8 cellular contexts compared by ENCODE assay signal in the genomic region with DNA sequence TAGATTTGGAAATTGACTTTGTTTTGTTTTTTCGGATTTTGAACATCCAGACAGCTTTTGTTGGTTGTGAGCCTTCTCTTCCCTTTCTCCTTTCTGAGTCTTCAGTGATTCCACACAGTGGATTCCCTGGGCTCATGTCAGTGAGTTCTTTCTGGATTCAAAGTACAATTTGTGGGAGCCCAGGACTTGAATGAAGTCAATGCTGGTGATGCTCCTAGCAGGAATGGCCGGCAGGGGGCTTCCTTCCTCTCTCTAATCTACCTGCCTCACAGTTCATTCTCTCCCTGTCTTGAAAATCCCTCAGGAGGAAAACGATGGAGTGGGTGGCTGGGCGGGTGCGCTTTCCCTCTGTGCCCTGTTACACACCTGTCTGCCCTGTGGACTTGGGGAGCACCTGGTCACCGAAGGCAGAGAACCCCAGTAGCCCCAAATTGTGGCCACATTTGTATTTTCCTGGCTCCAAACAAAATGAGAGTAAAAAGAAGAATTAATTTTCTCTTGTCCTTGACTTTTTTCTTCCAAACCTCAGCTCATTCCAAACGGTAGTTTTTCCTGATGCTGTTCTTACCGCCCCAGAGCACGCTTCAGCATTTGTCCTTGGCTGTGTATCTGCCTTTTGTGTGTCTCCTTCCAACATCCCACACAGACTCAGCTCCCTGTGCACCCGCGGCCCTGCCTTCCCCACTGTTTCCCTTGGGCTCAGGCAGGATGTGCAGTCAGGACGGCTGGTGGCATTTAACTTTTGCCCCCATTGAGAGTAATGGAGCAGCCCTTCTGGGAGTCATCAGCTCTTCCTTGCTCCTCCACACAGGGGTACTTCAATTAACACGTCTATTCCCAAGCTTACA.
DNase-seq lines count a peak whose midpoint lies in the region; ATAC-seq, FAIRE-seq and TF ChIP-seq lines count a peak whose summit lies in the region.

No MANE protein-coding gene starts in this region.

- no peaks in the 10 kb centered on the region for H3K79me2 ChIP-seq in HepG2 (ENCODE audit: insufficient read depth, low read length)

- TF ChIP-seq CTCF in HepG2 (CRISPR knock-in tag; IDR thresholded peaks at IDR 0.05) (peak; percentile 70), right atrium auricular region (IDR thresholded peaks at IDR 0.05) (peak in 1 of 2 donors; percentile 26)

- H3K4me1 Mint-ChIP-seq in stimulated activated memory B cell treated with anti-CD40 and anti-IgM and Interleukin-4, amounts not matched to agents 10 μg/mL and 1 μg/mL and 100 μg/mL, for 72 hours = no peaks in the 10 kb centered on the region

- H3K9me3 ChIP-seq in HepG2 (ENCODE audit: low read length) = no peaks in the 10 kb centered on the region
- H3K9me3 ChIP-seq in right atrium auricular region = no peaks in the 10 kb centered on the region

- no TSS peak for BruUV-seq in HepG2 (replicated peaks; lab: Mats Ljungman, UMichigan)

- CTCF ChIA-PET in HepG2 (lab: Yijun Ruan, JAX; ENCODE audit: low intra/inter-chr PET ratio, low total read pairs) = interaction anchor here (0.7 to 1.3 kb wide), 3 partner anchors 146 to 282 kb away, joined by 3 to 4 read pairs (median 3); no protein-coding TSS in a partner anchor

- DNase-seq in D341Med (ENCODE audit: low spot score) (peak; percentile 62), HT-29 (ENCODE audit: low spot score) (peak; percentile 57), SW480 (ENCODE audit: low spot score) (peak; percentile 33), HepG2 (ENCODE audit: low spot score) (peak; percentile 45), epidermal melanocyte (ENCODE audit: insufficient read length, low spot score) (no peak), right atrium auricular region (ENCODE audit: low spot score) (no peak)

- POLR2A ChIA-PET in HepG2 (lab: Yijun Ruan, JAX) = no interaction called here

- H3K27ac Mint-ChIP-seq in stimulated activated memory B cell treated with anti-CD40 and anti-IgM and Interleukin-4, amounts not matched to agents 10 μg/mL and 1 μg/mL and 100 μg/mL, for 72 hours = no peak overlapping the region

- 30% methylated on average over 13 of the region's 13 CpGs for WGBS in HepG2 (ENCODE audit: low lambda C conversion rate)

- TF ChIP-seq POLR2A in HepG2 (IDR thresholded peaks at IDR 0.05; ENCODE audit: insufficient read depth in 1 of 2, low read depth in 2 of 2, low read length in 2 of 2) = no peak

- no peak for TF ChIP-seq EP300 in HepG2 (IDR thresholded peaks at IDR 0.05; ENCODE audit: low read depth in 2 of 2, low read length in 2 of 2)
- TF ChIP-seq EP300 in HepG2 (CRISPR knock-in tag; IDR thresholded peaks at IDR 0.05; ENCODE audit: borderline replicate concordance) = no peak

- TF ChIP-seq RAD21 in HepG2 (CRISPR knock-in tag; IDR thresholded peaks at IDR 0.05) = no peak

- ATAC-seq in HepG2 = peak; percentile 81
- no peak for ATAC-seq in HG03045 (IDR thresholded peaks at IDR 0.05; ENCODE audit: unreplicated experiment)
- ATAC-seq in stimulated activated memory B cell treated with anti-CD40 and anti-IgM and Interleukin-4, amounts not matched to agents 10 μg/mL and 1 μg/mL and 100 μg/mL, for 72 hours = no peak

- no peaks in the 10 kb centered on the region for H3K9me3 Mint-ChIP-seq in stimulated activated memory B cell treated with anti-CD40 and anti-IgM and Interleukin-4, amounts not matched to agents 10 μg/mL and 1 μg/mL and 100 μg/mL, for 72 hours

- H3K27me3 Mint-ChIP-seq in stimulated activated memory B cell treated with anti-CD40 and anti-IgM and Interleukin-4, amounts not matched to agents 10 μg/mL and 1 μg/mL and 100 μg/mL, for 72 hours = peaks cover 25% of the 10 kb centered on the region

- no peak overlapping the region for H3K4me3 Mint-ChIP-seq in stimulated activated memory B cell treated with anti-CD40 and anti-IgM and Interleukin-4, amounts not matched to agents 10 μg/mL and 1 μg/mL and 100 μg/mL, for 72 hours

- intact Hi-C loops in HepG2 (cut with micrococcal nuclease; ENCODE audit: unreplicated experiment) = loop anchor here (2.0 to 5.0 kb wide), 3 partner anchors 146 to 284 kb away; no protein-coding TSS in a partner anchor

- H3K27me3 ChIP-seq in HepG2 (ENCODE audit: control insufficient read depth in 1 of 2, insufficient read depth in 2 of 2, low read length in 2 of 2) (peaks cover 0 to 4% of the 10 kb centered on the region in 2 experiments; a peak in 1 of 5 replicates), right atrium auricular region (no peaks in the 10 kb centered on the region)

- H3K36me3 Mint-ChIP-seq in stimulated activated memory B cell treated with anti-CD40 and anti-IgM and Interleukin-4, amounts not matched to agents 10 μg/mL and 1 μg/mL and 100 μg/mL, for 72 hours = no peaks in the 10 kb centered on the region

- H3K27ac ChIP-seq in HepG2 (ENCODE audit: extremely low read length, insufficient read depth, low read length) (no peak overlapping the region), right atrium auricular region (no peak overlapping the region)

- no peak overlapping the region for H2AFZ ChIP-seq in HepG2 (ENCODE audit: low read length)

- H3K4me1 ChIP-seq in HepG2 (ENCODE audit: insufficient read depth, low read length) = no peaks in the 10 kb centered on the region
- no peaks in the 10 kb centered on the region for H3K4me1 ChIP-seq in right atrium auricular region

- FAIRE-seq in HepG2 (lab: Jason Lieb, UNC) = peak; percentile 79

- no peak overlapping the region for H3K9ac ChIP-seq in HepG2 (ENCODE audit: insufficient read depth, low read depth, low read length)

- H4K20me1 ChIP-seq in HepG2 (ENCODE audit: insufficient read depth, low read length) = no peaks in the 10 kb centered on the region

- H3K36me3 ChIP-seq in HepG2 (replicated peaks in 1 of 2; ENCODE audit: control insufficient read depth in 1 of 2, insufficient read depth in 2 of 2, low read length in 2 of 2) = no peaks in the 10 kb centered on the region
- no peaks in the 10 kb centered on the region for H3K36me3 ChIP-seq in right atrium auricular region

- no peak overlapping the region for H3K4me3 ChIP-seq in HepG2 (replicated peaks in 1 of 3; ENCODE audit: insufficient read depth in 1 of 3, low read depth in 2 of 3, low read length in 3 of 3)
- no peak overlapping the region for H3K4me3 ChIP-seq in right atrium auricular region

- no peak overlapping the region for H3K4me2 ChIP-seq in HepG2 (ENCODE audit: low read depth, low read length)

- in situ Hi-C loops in HepG2 (cut with HindIII; ENCODE audit: extremely low pct_ligation_motif_present, low pct_unique_long_range_greater_than_20kb) = no loop called here

TF ChIP-seq in HepG2, 621 proteins besides CTCF, POLR2A, EP300 and RAD21:
- TF ChIP-seq ZNF569 (CRISPR knock-in tag; IDR thresholded peaks at IDR 0.05; ENCODE audit: borderline replicate concordance) = no peak
- TF ChIP-seq ZNF33B (CRISPR knock-in tag; IDR thresholded peaks at IDR 0.05) = no peak
- TF ChIP-seq STAG1 (CRISPR knock-in tag; IDR thresholded peaks at IDR 0.05) = peak; percentile 52
- peak; percentile 33; the same call in 1 of the 2 replicates for TF ChIP-seq SMC3 (IDR thresholded peaks at IDR 0.05; ENCODE audit: low read length)

Comparison
In these comparisons a context has a peak if more than half of its experiments do, and no peak if none do; other contexts are left out.
1. DNase-seq: peak in D341Med (single experiment), HT-29 (single experiment), SW480 (single experiment) and HepG2 (single experiment); none in epidermal melanocyte (single experiment) and right atrium auricular region (single experiment).